ENCODE assay signal across 16 cellular contexts in genomic region chr1:15963363-15963967, GRCh38. TPM values are rescaled to one million over a fixed set of nuclear protein-coding genes. Genes with fewer than 3 reads are reported as not detected.
DNase-seq lines count a peak whose midpoint lies in the region; ATAC-seq and TF ChIP-seq lines count a peak whose summit lies in the region.
"Had no signal": no experiment of that assay in that cellular context is flagged by ENCODE, and none has a peak within 500 bp of the region (broad histone marks: within the 10 kb centered on the region; RNA-seq: fewer than 3 reads in every experiment).

No MANE protein-coding gene starts in this region.

- ATAC-seq in stimulated activated naive CD8-positive, alpha-beta T cell treated with anti-CD3 and anti-CD28 coated beads, Interleukin-15, Interleukin-2, amounts not matched to agents 100 U/mL and 50 U/mL, for 24 hours: no peak
- ATAC-seq in HG02763 (IDR thresholded peaks at IDR 0.05; ENCODE audit: unreplicated experiment): no peak
- ATAC-seq: lower lobe of right lung had no signal

- no peak for TF ChIP-seq CTCF in glutamatergic neuron (IDR thresholded peaks at IDR 0.05; ENCODE audit: partially characterized antibody, unreplicated experiment)

- CTCF ChIA-PET in activated CD4-positive, alpha-beta memory T cell treated with anti-CD3 and anti-CD28 coated beads for 36 hours (lab: Charles Lee): interaction anchor here (1.0 to 1.3 kb wide), 3 partner anchors 11 to 148 kb away, joined by 3 to 6 read pairs (median 3); partner anchors contain the start of gene ZBTB17

- peaks cover 100% of the 10 kb centered on the region for H3K4me1 Mint-ChIP-seq in stimulated activated naive CD8-positive, alpha-beta T cell treated with anti-CD3 and anti-CD28 coated beads, Interleukin-15, Interleukin-2, amounts not matched to agents 100 ng/mL and 50 ng/mL, for 24 hours (ENCODE audit: low read depth)
- peaks cover 94% of the 10 kb centered on the region for H3K4me1 Mint-ChIP-seq in activated CD4-positive, alpha-beta memory T cell treated with anti-CD3 and anti-CD28 coated beads for 36 hours (ENCODE audit: low read depth)
- H3K4me1 Mint-ChIP-seq in glutamatergic neuron (ENCODE audit: low read depth, unreplicated experiment): peaks cover 29% of the 10 kb centered on the region

- POLR2A ChIA-PET in activated CD4-positive, alpha-beta memory T cell treated with anti-CD3 and anti-CD28 coated beads for 36 hours (lab: Charles Lee): interaction anchor here (0.6 to 6.8 kb wide), 9 partner anchors 12 to 130 kb away, joined by 3 to 95 read pairs (median 4); partner anchors contain the start of genes SPEN and ZBTB17

- intact Hi-C loops in activated CD4-positive, alpha-beta memory T cell treated with anti-CD3 and anti-CD28 coated beads for 36 hours (cut with micrococcal nuclease): no loop called here

- H3K9me3 Mint-ChIP-seq in stimulated activated naive CD8-positive, alpha-beta T cell treated with anti-CD3 and anti-CD28 coated beads, Interleukin-15, Interleukin-2, amounts not matched to agents 100 ng/mL and 50 ng/mL, for 24 hours: no peaks in the 10 kb centered on the region
- no peaks in the 10 kb centered on the region for H3K9me3 Mint-ChIP-seq in activated CD4-positive, alpha-beta memory T cell treated with anti-CD3 and anti-CD28 coated beads for 36 hours
- H3K9me3 Mint-ChIP-seq in glutamatergic neuron (ENCODE audit: unreplicated experiment): peaks cover 2% of the 10 kb centered on the region

- DNase-seq in stimulated activated naive CD8-positive, alpha-beta T cell treated with anti-CD3 and anti-CD28 coated beads, Interleukin-15, Interleukin-2, amounts not matched to agents 100 U/mL and 50 U/mL, for 24 hours: no peak
- no peak for DNase-seq in activated CD4-positive, alpha-beta memory T cell treated with anti-CD3 and anti-CD28 coated beads for 36 hours
- DNase-seq in glutamatergic neuron: no peak
- DNase-seq in DMS79 treated with DMSO at 0.1 percent for 48 hours (lab: John Stamatoyannopoulos, UW): no peak
- DNase-seq in kidney glomerular epithelial cell (lab: John Stamatoyannopoulos, UW): no peak
- no peak for DNase-seq in DMS153 (lab: John Stamatoyannopoulos, UW)
- DNase-seq: C1 segment of cervical spinal cord, erythroblast, hippocampal formation, lower lobe of right lung, NCI-H2107, OCI-M1 had no signal

- peaks cover 38% of the 10 kb centered on the region for H3K36me3 Mint-ChIP-seq in stimulated activated naive CD8-positive, alpha-beta T cell treated with anti-CD3 and anti-CD28 coated beads, Interleukin-15, Interleukin-2, amounts not matched to agents 100 ng/mL and 50 ng/mL, for 24 hours (ENCODE audit: low read depth)
- peaks cover 10% of the 10 kb centered on the region for H3K36me3 Mint-ChIP-seq in activated CD4-positive, alpha-beta memory T cell treated with anti-CD3 and anti-CD28 coated beads for 36 hours
- no peaks in the 10 kb centered on the region for H3K36me3 Mint-ChIP-seq in glutamatergic neuron (ENCODE audit: unreplicated experiment)

- H3K4me3 Mint-ChIP-seq in stimulated activated naive CD8-positive, alpha-beta T cell treated with anti-CD3 and anti-CD28 coated beads, Interleukin-15, Interleukin-2, amounts not matched to agents 100 ng/mL and 50 ng/mL, for 24 hours: peak overlapping the region; percentile 84
- H3K4me3 Mint-ChIP-seq in activated CD4-positive, alpha-beta memory T cell treated with anti-CD3 and anti-CD28 coated beads for 36 hours: peak overlapping the region; percentile 8
- peak overlapping the region; percentile 30 for H3K4me3 Mint-ChIP-seq in glutamatergic neuron (ENCODE audit: unreplicated experiment)

- H3K27ac Mint-ChIP-seq in stimulated activated naive CD8-positive, alpha-beta T cell treated with anti-CD3 and anti-CD28 coated beads, Interleukin-15, Interleukin-2, amounts not matched to agents 100 ng/mL and 50 ng/mL, for 24 hours: peak overlapping the region; percentile 99
- H3K27ac Mint-ChIP-seq in activated CD4-positive, alpha-beta memory T cell treated with anti-CD3 and anti-CD28 coated beads for 36 hours: peak overlapping the region; percentile 100
- H3K27ac Mint-ChIP-seq in glutamatergic neuron (ENCODE audit: unreplicated experiment): peak overlapping the region; percentile 49

- no peaks in the 10 kb centered on the region for H3K27me3 Mint-ChIP-seq in stimulated activated naive CD8-positive, alpha-beta T cell treated with anti-CD3 and anti-CD28 coated beads, Interleukin-15, Interleukin-2, amounts not matched to agents 100 ng/mL and 50 ng/mL, for 24 hours
- H3K27me3 Mint-ChIP-seq in activated CD4-positive, alpha-beta memory T cell treated with anti-CD3 and anti-CD28 coated beads for 36 hours: no peaks in the 10 kb centered on the region
- H3K27me3 Mint-ChIP-seq in glutamatergic neuron (ENCODE audit: unreplicated experiment): peaks cover 2% of the 10 kb centered on the region

RNA-seq across cellular contexts. Expression of gene ZBTB17, which starts 12.4 kb away (rescaled TPM):
- 10 to 100 TPM; 52.7 to 58.8 TPM for total RNA-seq in activated CD4-positive, alpha-beta memory T cell treated with anti-CD3 and anti-CD28 coated beads for 36 hours
- 86.9 TPM for total RNA-seq in glutamatergic neuron (ENCODE audit: unreplicated experiment)

RNA-seq across cellular contexts. Expression of gene SRARP, which starts 40.6 kb away (rescaled TPM):
- not detected for total RNA-seq in activated CD4-positive, alpha-beta memory T cell treated with anti-CD3 and anti-CD28 coated beads for 36 hours
- not detected for total RNA-seq in glutamatergic neuron (ENCODE audit: unreplicated experiment)
- total RNA-seq: cardiac septum, M059J had no signal

RNA-seq across cellular contexts. Expression of gene HSPB7, which starts 54.4 kb away (rescaled TPM):
- total RNA-seq in activated CD4-positive, alpha-beta memory T cell treated with anti-CD3 and anti-CD28 coated beads for 36 hours: not detected
- not detected for total RNA-seq in glutamatergic neuron (ENCODE audit: unreplicated experiment)

RNA-seq across cellular contexts. Expression of gene CLCNKA, which starts 58.4 kb away (rescaled TPM):
- total RNA-seq in activated CD4-positive, alpha-beta memory T cell treated with anti-CD3 and anti-CD28 coated beads for 36 hours: not detected
- total RNA-seq in glutamatergic neuron (ENCODE audit: unreplicated experiment): 0.34 TPM

Comparison
In these comparisons a context has a peak if more than half of its experiments do, and no peak if none do; other contexts are left out.
1. H3K27ac Mint-ChIP-seq: peak in every context shown above with its lines; median percentile 100 in activated CD4-positive, alpha-beta memory T cell treated with anti-CD3 and anti-CD28 coated beads for 36 hours; 99 in stimulated activated naive CD8-positive, alpha-beta T cell treated with anti-CD3 and anti-CD28 coated beads, Interleukin-15, Interleukin-2, amounts not matched to agents 100 ng/mL and 50 ng/mL, for 24 hours; 49 in glutamatergic neuron.
2. H3K4me3 Mint-ChIP-seq: peak in every context shown above with its lines; median percentile 84 in stimulated activated naive CD8-positive, alpha-beta T cell treated with anti-CD3 and anti-CD28 coated beads, Interleukin-15, Interleukin-2, amounts not matched to agents 100 ng/mL and 50 ng/mL, for 24 hours; 30 in glutamatergic neuron; 8 in activated CD4-positive, alpha-beta memory T cell treated with anti-CD3 and anti-CD28 coated beads for 36 hours.